Comparison of ENCODE assay signal across 8 cellular contexts in the genomic region with DNA sequence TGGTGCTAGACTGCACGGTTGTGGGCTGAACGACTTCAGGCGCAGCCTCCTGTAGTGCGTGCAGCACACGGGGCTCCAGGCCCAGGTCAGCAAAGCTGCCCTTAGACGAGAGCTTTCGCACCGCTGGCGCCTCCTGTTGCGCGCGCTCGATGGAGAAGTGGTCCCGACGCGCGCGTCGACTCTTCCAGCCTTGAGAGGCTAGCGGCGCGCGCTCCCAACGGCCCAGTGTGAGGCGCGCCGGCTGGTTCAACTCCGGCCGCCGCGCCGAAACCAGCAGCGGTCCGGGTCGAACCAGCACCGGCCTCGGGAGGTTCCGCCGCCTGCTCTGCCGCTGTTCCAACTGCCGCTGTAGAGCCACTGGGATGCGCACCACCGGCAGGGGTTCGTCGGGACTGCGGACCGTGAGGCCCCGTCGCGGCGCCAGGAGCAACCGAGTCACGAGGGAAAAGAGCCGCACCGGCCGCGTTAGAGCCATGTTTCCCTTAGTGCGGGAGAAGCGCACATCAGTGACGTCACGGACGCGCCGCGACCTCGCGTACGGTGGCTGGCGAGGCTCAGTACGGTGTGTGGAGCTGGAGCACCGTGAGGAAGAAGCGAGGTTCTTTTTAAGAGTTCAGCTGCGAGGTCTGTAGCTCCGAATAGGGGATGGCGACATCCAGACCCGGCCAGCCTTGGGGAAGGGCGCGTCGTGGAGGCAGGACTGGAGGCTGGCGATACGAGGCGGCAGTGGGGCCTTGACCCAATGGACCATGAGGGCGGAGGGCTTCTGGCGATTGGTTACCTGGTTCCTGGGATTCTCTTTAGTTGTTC. TPM values are rescaled to one million over a fixed set of nuclear protein-coding genes. Genes with fewer than 3 reads are reported as not detected.
DNase-seq lines count a peak whose midpoint lies in the region; ATAC-seq and TF ChIP-seq lines count a peak whose summit lies in the region.

A gene with protein sequence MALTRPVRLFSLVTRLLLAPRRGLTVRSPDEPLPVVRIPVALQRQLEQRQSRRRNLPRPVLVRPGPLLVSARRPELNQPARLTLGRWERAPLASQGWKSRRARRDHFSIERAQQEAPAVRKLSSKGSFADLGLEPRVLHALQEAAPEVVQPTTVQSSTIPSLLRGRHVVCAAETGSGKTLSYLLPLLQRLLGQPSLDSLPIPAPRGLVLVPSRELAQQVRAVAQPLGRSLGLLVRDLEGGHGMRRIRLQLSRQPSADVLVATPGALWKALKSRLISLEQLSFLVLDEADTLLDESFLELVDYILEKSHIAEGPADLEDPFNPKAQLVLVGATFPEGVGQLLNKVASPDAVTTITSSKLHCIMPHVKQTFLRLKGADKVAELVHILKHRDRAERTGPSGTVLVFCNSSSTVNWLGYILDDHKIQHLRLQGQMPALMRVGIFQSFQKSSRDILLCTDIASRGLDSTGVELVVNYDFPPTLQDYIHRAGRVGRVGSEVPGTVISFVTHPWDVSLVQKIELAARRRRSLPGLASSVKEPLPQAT (minus strand): TSS at position 505 of the 810 bp plus-strand sequence. CDS start 30 bp downstream, at position 475.
A gene (plus strand): TSS at position 557 of the 810 bp plus-strand sequence. CDS start 14,740 bp downstream, outside the sequence.

- WGBS in esophagus squamous epithelium, 2 donors, result 0% methylated on average over 11 to 23 of the region's 84 CpGs

- peak within 1 kb of the TSS; percentile 91 for H2AFZ ChIP-seq in KMS-11 (ENCODE audit: low read depth)

- H3K36me3 Mint-ChIP-seq in activated T-cell treated with anti-CD3 and anti-CD28 coated beads, Interleukin-2, amount 50 U/mL, for 72 hours (ENCODE audit: insufficient read depth in 2 of 2), result peaks cover 3 to 6% of the 10 kb centered on the region in 2 donors

- H3K4me3 ChIP-seq in KMS-11 (IDR thresholded peaks at IDR 0.05; ENCODE audit: insufficient read depth, low read depth, low read length), result no peak within 1 kb of the TSS
- H3K4me3 ChIP-seq in esophagus squamous epithelium, result peak within 1 kb of the TSS; percentile 90 to 100 (median 94)

- intact Hi-C loops in esophagus squamous epithelium (cut with DNase I), result no loop called here

- H3K4me3 Mint-ChIP-seq in activated T-cell treated with anti-CD3 and anti-CD28 coated beads, Interleukin-2, amount 50 U/mL, for 72 hours, result peak within 1 kb of the TSS; percentile 99

- no peak for TF ChIP-seq CTCF in KMS-11 (conservative IDR thresholded peaks at IDR 0.05; ENCODE audit: low read depth, low read length)
- TF ChIP-seq CTCF in esophagus squamous epithelium (IDR thresholded peaks at IDR 0.05), result peak in 3 of 6 experiments; percentile 17 to 65 (median 43)

- peak within 1 kb of the TSS; percentile 99 for H3K27ac Mint-ChIP-seq in activated T-cell treated with anti-CD3 and anti-CD28 coated beads, Interleukin-2, amount 50 U/mL, for 72 hours

- H3K27me3 Mint-ChIP-seq in activated T-cell treated with anti-CD3 and anti-CD28 coated beads, Interleukin-2, amount 50 U/mL, for 72 hours (ENCODE audit: low read depth), result no peaks in the 10 kb centered on the region

- H3K36me3 ChIP-seq in KMS-11 (ENCODE audit: insufficient read depth) (no peaks in the 10 kb centered on the region), esophagus squamous epithelium (peaks cover 0 to 35% (median 0%) of the 10 kb centered on the region in 3 donors)

- H3K4me2 ChIP-seq in KMS-11, result peak within 1 kb of the TSS; percentile 100

- ATAC-seq in GM21717 (IDR thresholded peaks at IDR 0.05; ENCODE audit: unreplicated experiment), result peak; percentile 70
- peak; percentile 96 to 98 for ATAC-seq in activated T-cell treated with anti-CD3 and anti-CD28 coated beads, Interleukin-2, amount 50 U/mL, for 72 hours (replicated peaks in 1 of 2)

- no peaks in the 10 kb centered on the region for H3K27me3 ChIP-seq in KMS-11 (ENCODE audit: insufficient read depth, low read depth)
- H3K27me3 ChIP-seq in esophagus squamous epithelium, result no peaks in the 10 kb centered on the region

- peaks cover 29% of the 10 kb centered on the region for H3K79me2 ChIP-seq in KMS-11 (ENCODE audit: insufficient read depth, low read depth)

- H4K20me1 ChIP-seq in KMS-11 (ENCODE audit: insufficient read depth), result no peaks in the 10 kb centered on the region

- H3K4me1 ChIP-seq in KMS-11 (ENCODE audit: low read depth, poor library complexity, severe bottlenecking), result peaks cover 23% of the 10 kb centered on the region
- peaks cover 21 to 37% (median 24%) of the 10 kb centered on the region in 3 donors for H3K4me1 ChIP-seq in esophagus squamous epithelium

- peak; percentile 92 for DNase-seq in DMS53 (lab: John Stamatoyannopoulos, UW)
- peak; percentile 90 for DNase-seq in RKO (ENCODE audit: low spot score)
- DNase-seq in activated T-cell treated with anti-CD3 and anti-CD28 coated beads, Interleukin-2, amount 50 U/mL, for 72 hours, result peak; percentile 93 to 94
- DNase-seq in esophagus squamous epithelium (lab: John Stamatoyannopoulos, UW), result peak; percentile 62
- DNase-seq in myocyte (ENCODE audit: low read depth), result peak; percentile 94
- peak; percentile 93 for DNase-seq in stimulated activated CD8-positive, alpha-beta memory T cell treated with anti-CD3 and anti-CD28 coated beads, Interleukin-7, amount 100 ng/mL, for 24 hours (ENCODE audit: low read depth)

- peaks cover 37% of the 10 kb centered on the region for H3K4me1 Mint-ChIP-seq in activated T-cell treated with anti-CD3 and anti-CD28 coated beads, Interleukin-2, amount 50 U/mL, for 72 hours (ENCODE audit: low read depth)

- H3K27ac ChIP-seq in KMS-11 (peak within 1 kb of the TSS; percentile 85), esophagus squamous epithelium (peak within 1 kb of the TSS; percentile 92 to 95 (median 94))

- no peaks in the 10 kb centered on the region for H3K9me3 ChIP-seq in esophagus squamous epithelium

- H3K9ac ChIP-seq in KMS-11, result peak within 1 kb of the TSS; percentile 98

- peak in 3 of 4 donors; percentile 49 to 68 (median 52) for TF ChIP-seq POLR2A in esophagus squamous epithelium (IDR thresholded peaks at IDR 0.05)

- no peaks in the 10 kb centered on the region for H3K9me3 Mint-ChIP-seq in activated T-cell treated with anti-CD3 and anti-CD28 coated beads, Interleukin-2, amount 50 U/mL, for 72 hours

RNA-seq across cellular contexts. Expression of the first gene that starts in this region (rescaled TPM):
- total RNA-seq in activated T-cell treated with anti-CD3 and anti-CD28 coated beads, Interleukin-2, amount 50 U/mL, for 72 hours, result 10 to 100 TPM; 12.6 to 13.4 TPM
- total RNA-seq in esophagus squamous epithelium (10 to 100 TPM in 3 of 4 donors, 1 to 10 TPM in 1; 9.7 to 12.8 (median 11.6) TPM), myocyte (11.1 and 14.1 TPM in 2 replicates)
- 8.3 TPM for polyA plus RNA-seq in myocyte (2012)

RNA-seq across cellular contexts. Expression of the second gene that starts in this region (rescaled TPM):
- 10 to 100 TPM; 21.4 to 22.4 TPM for total RNA-seq in activated T-cell treated with anti-CD3 and anti-CD28 coated beads, Interleukin-2, amount 50 U/mL, for 72 hours
- total RNA-seq in esophagus squamous epithelium (10 to 100 TPM in 3 of 4 donors, 1 to 10 TPM in 1; 9.9 to 26.1 (median 14.7) TPM), myocyte (20.7 and 20.8 TPM in 2 replicates)
- 11.6 TPM for polyA plus RNA-seq in myocyte (2012)
